8 cellular contexts compared by ENCODE assay signal in the genomic region with DNA sequence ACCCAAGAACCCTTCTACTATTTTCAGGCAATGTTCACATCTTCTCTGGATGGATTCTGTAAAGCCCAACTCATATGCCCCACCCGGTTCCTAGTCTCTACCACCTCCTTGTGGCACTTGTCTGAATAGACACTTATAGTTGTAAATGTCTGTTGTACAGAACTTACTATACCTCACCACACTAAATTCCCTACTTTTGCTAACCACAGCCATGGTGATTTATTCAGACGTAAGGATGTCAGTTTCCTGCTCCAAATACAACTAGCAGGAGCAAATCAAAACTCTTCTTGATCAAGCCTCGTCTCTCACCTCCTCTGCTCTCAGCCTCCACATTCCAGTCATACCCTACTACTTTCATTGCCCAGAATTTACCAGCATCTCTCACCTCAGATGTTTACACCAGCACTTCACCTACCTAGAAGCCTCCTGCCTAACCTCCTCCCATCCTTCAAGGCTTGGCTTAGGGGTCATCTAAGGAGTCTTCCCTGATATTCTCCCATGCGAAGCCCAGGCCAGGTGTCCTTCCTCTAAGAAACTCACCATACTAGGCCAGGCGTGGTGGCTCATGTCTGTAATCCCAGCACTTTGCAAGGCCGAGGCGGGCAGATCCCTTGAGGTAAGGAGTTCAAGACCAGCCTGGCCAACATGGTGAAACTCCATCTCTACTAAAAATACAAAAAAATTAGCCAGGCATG.
A peak's percentile ranks its signal among the peaks of the same experiment; 100 is the strongest.
DNase-seq lines count a peak whose midpoint lies in the region; ATAC-seq, FAIRE-seq and TF ChIP-seq lines count a peak whose summit lies in the region.

No MANE protein-coding gene starts in this region.

- no peak overlapping the region for H4K5ac ChIP-seq in H1 (ENCODE audit: insufficient read length, low read depth, low read length)

- peaks cover 0 to 2% (median 0%) of the 10 kb centered on the region in 5 donors for H3K36me3 Mint-ChIP-seq in naive thymus-derived CD4-positive, alpha-beta T cell

- no peak overlapping the region for H3K4ac ChIP-seq in H1 (replicated peaks; ENCODE audit: insufficient read length, low read depth, low read length)

- H2BK120ac ChIP-seq in H1 (replicated peaks; ENCODE audit: low read depth, low read length): no peak overlapping the region

- H3K27me3 ChIP-seq in SK-N-SH (ENCODE audit: insufficient read depth) (no peaks in the 10 kb centered on the region), H1 (replicated peaks in 1 of 4; ENCODE audit: control insufficient read depth in 3 of 4, extremely low read depth in 1 of 4, insufficient read depth in 3 of 4, low read length in 3 of 4) (no peaks in the 10 kb centered on the region)
- H3K27me3 ChIP-seq in naive thymus-derived CD4-positive, alpha-beta T cell (ENCODE audit: control insufficient read depth in 2 of 2, insufficient read depth in 2 of 2, low read length in 2 of 2): no peaks in the 10 kb centered on the region

- 0 out of 2 replicates have a peak overlapping the region, but pooled peaks have one; percentile 41 for H3K18ac ChIP-seq in H1 (ENCODE audit: extremely low read depth, low read length)

- H3K4me2 ChIP-seq in SK-N-SH (no peak overlapping the region), H1 (ENCODE audit: insufficient read depth in 1 of 2, low read depth in 2 of 2, low read length in 2 of 2) (no peak overlapping the region)

- H3K4me1 ChIP-seq in SK-N-SH (ENCODE audit: control insufficient read depth in 1 of 2, insufficient read depth in 2 of 2, low read depth in 1 of 2, low read length in 1 of 2): peaks cover 13 to 32% of the 10 kb centered on the region in 2 experiments; a peak in 3 of 4 replicates
- H3K4me1 ChIP-seq in H1 (replicated peaks in 1 of 4; ENCODE audit: control insufficient read depth in 3 of 4, insufficient read depth in 4 of 4, low read length in 3 of 4): peaks cover 3 to 21% (median 9%) of the 10 kb centered on the region in 4 experiments; a peak in 4 of 7 replicates
- H3K4me1 ChIP-seq in naive thymus-derived CD4-positive, alpha-beta T cell (ENCODE audit: control insufficient read depth in 2 of 2, insufficient read depth in 2 of 2, low read length in 2 of 2): peaks cover 11 to 14% of the 10 kb centered on the region in 2 donors

- H2BK20ac ChIP-seq in H1 (ENCODE audit: low read length): no peak overlapping the region

- H3K14ac ChIP-seq in H1 (ENCODE audit: insufficient read length): no peak overlapping the region

- H3K23me2 ChIP-seq in H1 (ENCODE audit: low read depth, low read length): no peaks in the 10 kb centered on the region

- H2AFZ ChIP-seq in SK-N-SH (ENCODE audit: low read depth) (no peak overlapping the region), H1 (ENCODE audit: low read length) (no peak overlapping the region)

- H2BK5ac ChIP-seq in H1 (ENCODE audit: low read depth, low read length): no peak overlapping the region

- 87% methylated on average over 7 of the region's 7 CpGs for WGBS in SK-N-SH (ENCODE audit: low lambda C conversion rate)
- 80% methylated on average over 7 of the region's 7 CpGs; no CpG with 5 or more reads in 1 of the 2 experiments for WGBS in H1 (ENCODE audit: extremely low coverage in 1 of 2, insufficient coverage in 1 of 2, insufficient read length in 1 of 2, insufficient replicate concordance in 2 of 2, low coverage in 1 of 2, low lambda C conversion rate in 2 of 2, missing lambda C conversion rate in 1 of 2), 2 experiments

- FAIRE-seq in H1 (lab: Jason Lieb, UNC): no peak

- no peak overlapping the region for H4K8ac ChIP-seq in H1 (ENCODE audit: extremely low read depth, insufficient read depth, low read length)

- H3K9me3 Mint-ChIP-seq in naive thymus-derived CD4-positive, alpha-beta T cell: no peaks in the 10 kb centered on the region

- no peak overlapping the region for H2BK12ac ChIP-seq in H1 (ENCODE audit: low read depth, low read length)

- peaks cover 21% of the 10 kb centered on the region for H3F3A ChIP-seq in SK-N-SH (replicated peaks; ENCODE audit: insufficient read depth)

- H3K27ac Mint-ChIP-seq in naive thymus-derived CD4-positive, alpha-beta T cell: peak overlapping the region in 2 of 9 donors; percentile 28 to 72

- no peaks in the 10 kb centered on the region for H3K9me2 ChIP-seq in SK-N-SH

- CTCF ChIA-PET in SK-N-SH (lab: Yijun Ruan, JAX) (interaction anchor here (1.1 to 2.5 kb wide), 3 partner anchors 73 to 223 kb away, joined by 10 to 13 read pairs (median 12); no protein-coding TSS in a partner anchor), H1 (lab: Charles Lee; ENCODE audit: partially characterized antibody) (interaction anchor here (0.7 to 1.4 kb wide), 10 partner anchors 10 to 230 kb away, joined by 3 to 6 read pairs (median 3); no protein-coding TSS in a partner anchor)
- CTCF ChIA-PET in naive thymus-derived CD4-positive, alpha-beta T cell (lab: Charles Lee): interaction anchor here (0.6 to 1.1 kb wide), 2 partner anchors 220 to 223 kb away, joined by 3 to 5 read pairs; no protein-coding TSS in a partner anchor

- intact Hi-C loops in naive thymus-derived CD4-positive, alpha-beta T cell (cut with micrococcal nuclease): loop anchor here (1.0 kb wide), 2 partner anchors 73 to 223 kb away; no protein-coding TSS in a partner anchor

- H3K36me3 ChIP-seq in SK-N-SH (replicated peaks in 1 of 2; ENCODE audit: control insufficient read depth in 1 of 2, insufficient read depth in 2 of 2, low read length in 1 of 2) (peaks cover 0 to 4% of the 10 kb centered on the region in 2 experiments), H1 (ENCODE audit: control insufficient read depth in 2 of 4, insufficient read depth in 4 of 4, low read length in 3 of 4) (no peaks in the 10 kb centered on the region)
- no peaks in the 10 kb centered on the region for H3K36me3 ChIP-seq in naive thymus-derived CD4-positive, alpha-beta T cell (ENCODE audit: control insufficient read depth in 2 of 3, insufficient read depth in 3 of 3, low read length in 3 of 3)

- H2BK15ac ChIP-seq in H1 (ENCODE audit: low read length): no peak overlapping the region

- H4K91ac ChIP-seq in H1 (replicated peaks; ENCODE audit: insufficient read length, low read length): no peak overlapping the region

- no peak overlapping the region for H3K23ac ChIP-seq in H1 (ENCODE audit: insufficient read length)

- H3K56ac ChIP-seq in H1 (replicated peaks; ENCODE audit: insufficient read length, low read depth, low read length): no peak overlapping the region

- POLR2A ChIA-PET in SK-N-SH (lab: Yijun Ruan, JAX): no interaction called here
- POLR2A ChIA-PET in H1 (lab: Charles Lee; ENCODE audit: partially characterized antibody): no interaction called here
- POLR2A ChIA-PET in naive thymus-derived CD4-positive, alpha-beta T cell (lab: Charles Lee): no interaction called here

- H3K4me3 Mint-ChIP-seq in naive thymus-derived CD4-positive, alpha-beta T cell: peak overlapping the region in 2 of 10 donors; percentile 0 to 24

- peak; percentile 59 for ATAC-seq in naive thymus-derived CD4-positive, alpha-beta T cell
- ATAC-seq in GM18873 (IDR thresholded peaks at IDR 0.05; ENCODE audit: low FRiP score, unreplicated experiment) (no peak), HG03439 (IDR thresholded peaks at IDR 0.05; ENCODE audit: unreplicated experiment) (no peak)

- peaks cover 93% of the 10 kb centered on the region for H3K79me2 ChIP-seq in SK-N-SH (ENCODE audit: insufficient read depth)
- peaks cover 0 to 72% of the 10 kb centered on the region in 2 experiments; a peak in 3 of 4 replicates for H3K79me2 ChIP-seq in H1 (ENCODE audit: control insufficient read depth in 1 of 2, insufficient read depth in 2 of 2, low read length in 2 of 2)

- H3K4me1 Mint-ChIP-seq in naive thymus-derived CD4-positive, alpha-beta T cell: peaks cover 39 to 77% (median 66%) of the 10 kb centered on the region in 7 donors

- no peak for TF ChIP-seq POLR2A in H1 (IDR thresholded peaks at IDR 0.05; ENCODE audit: control extremely low read depth in 1 of 2, low read depth in 2 of 2, low read length in 2 of 2)

- H3K27ac ChIP-seq in SK-N-SH (ENCODE audit: low read depth in 2 of 2, low read length in 1 of 2): 0 out of 4 replicates have a peak overlapping the region, but pooled peaks of 1 of the 2 experiments have one; percentile 11
- no peak overlapping the region for H3K27ac ChIP-seq in H1 (ENCODE audit: low read depth, low read length)
- H3K27ac ChIP-seq in naive thymus-derived CD4-positive, alpha-beta T cell (ENCODE audit: low read depth, low read length): no peak overlapping the region

- TF ChIP-seq RAD21 in SK-N-SH (IDR thresholded peaks at IDR 0.05; ENCODE audit: low read length): peak; percentile 90
- TF ChIP-seq RAD21 in H1 (IDR thresholded peaks at IDR 0.05 in 1 of 2, conservative IDR thresholded peaks at IDR 0.05 in 1 of 2; ENCODE audit: low read depth in 2 of 2, low read length in 2 of 2): peak; percentile 87 to 89

- H3K9ac ChIP-seq in SK-N-SH (no peak overlapping the region), H1 (replicated peaks in 1 of 4; ENCODE audit: extremely low read depth in 1 of 4, low read depth in 3 of 4, low read length in 3 of 4) (no peak overlapping the region)

- TF ChIP-seq EP300 in SK-N-SH (IDR thresholded peaks at IDR 0.05; ENCODE audit: borderline replicate concordance in 1 of 2, low read depth in 1 of 2, low read length in 1 of 2) (no peak), H1 (IDR thresholded peaks at IDR 0.05; ENCODE audit: borderline replicate concordance in 1 of 2, low read depth in 2 of 2, low read length in 2 of 2) (no peak)

- no peak overlapping the region for H3K4me3 ChIP-seq in SK-N-SH (ENCODE audit: low read depth in 2 of 2, low read length in 1 of 2)
- no peak overlapping the region for H3K4me3 ChIP-seq in H1 (ENCODE audit: extremely low read depth in 1 of 4, insufficient read depth in 2 of 4, low read depth in 3 of 4, low read length in 4 of 4)
- H3K4me3 ChIP-seq in naive thymus-derived CD4-positive, alpha-beta T cell (ENCODE audit: low read length): no peak overlapping the region

- no peaks in the 10 kb centered on the region for H3K9me3 ChIP-seq in SK-N-SH
- no peaks in the 10 kb centered on the region for H3K9me3 ChIP-seq in H1 (ENCODE audit: insufficient read depth in 2 of 2, low read depth in 1 of 2, low read length in 1 of 2)
- H3K9me3 ChIP-seq in naive thymus-derived CD4-positive, alpha-beta T cell (ENCODE audit: control insufficient read depth in 2 of 3, low read length in 3 of 3): no peaks in the 10 kb centered on the region

- H2AK5ac ChIP-seq in H1 (ENCODE audit: low read depth, low read length): no peak overlapping the region

- no peaks in the 10 kb centered on the region for H3K27me3 Mint-ChIP-seq in naive thymus-derived CD4-positive, alpha-beta T cell

- H4K20me1 ChIP-seq in SK-N-SH (ENCODE audit: insufficient read depth) (peaks cover 34% of the 10 kb centered on the region), H1 (replicated peaks in 1 of 2; ENCODE audit: control insufficient read depth in 1 of 2, insufficient read depth in 2 of 2, low read length in 2 of 2) (peaks cover 0 to 2% of the 10 kb centered on the region in 2 experiments)

- peak; percentile 50 for DNase-seq in activated CD4-positive, alpha-beta T cell treated with anti-CD3 and anti-CD28 coated beads for 48 hours
- DNase-seq in activated CD4-positive, alpha-beta T cell treated with anti-CD3 and anti-CD28 coated beads, Interleukin-2, amount 50 U/mL, for 4 hours: no peak
- DNase-seq in HuH-7.5 (ENCODE audit: low spot score) (peak; percentile 70), SK-N-SH (peak; percentile 71), H1 (ENCODE audit: low read depth in 1 of 2, low spot score in 2 of 2) (no peak)
- DNase-seq in naive thymus-derived CD4-positive, alpha-beta T cell: peak in 5 of 9 donors; percentile 17 to 37 (median 26)

- TF ChIP-seq CTCF in SK-N-SH (IDR thresholded peaks at IDR 0.05): peak; percentile 68
- peak in 2 of 3 experiments; percentile 59 to 73; a peak in 3 of 4 replicates for TF ChIP-seq CTCF in H1 (IDR thresholded peaks at IDR 0.05; ENCODE audit: control extremely low read depth in 1 of 3, insufficient read depth in 1 of 3, low read depth in 1 of 3, low read length in 3 of 3)

- H3K79me1 ChIP-seq in H1 (ENCODE audit: low read depth, low read length): peaks cover 4% of the 10 kb centered on the region; the same call in 1 of the 2 replicates

Comparison
In these comparisons a context has a peak if more than half of its experiments do, and no peak if none do; other contexts are left out.
1. DNase-seq: peak in activated CD4-positive, alpha-beta T cell treated with anti-CD3 and anti-CD28 coated beads for 48 hours (single experiment), HuH-7.5 (single experiment), SK-N-SH (single experiment) and naive thymus-derived CD4-positive, alpha-beta T cell (5 of 9); none in activated CD4-positive, alpha-beta T cell treated with anti-CD3 and anti-CD28 coated beads, Interleukin-2, amount 50 U/mL, for 4 hours (0 of 2) and H1 (0 of 2).